2 cellular contexts compared by ENCODE assay signal in the genomic region with DNA sequence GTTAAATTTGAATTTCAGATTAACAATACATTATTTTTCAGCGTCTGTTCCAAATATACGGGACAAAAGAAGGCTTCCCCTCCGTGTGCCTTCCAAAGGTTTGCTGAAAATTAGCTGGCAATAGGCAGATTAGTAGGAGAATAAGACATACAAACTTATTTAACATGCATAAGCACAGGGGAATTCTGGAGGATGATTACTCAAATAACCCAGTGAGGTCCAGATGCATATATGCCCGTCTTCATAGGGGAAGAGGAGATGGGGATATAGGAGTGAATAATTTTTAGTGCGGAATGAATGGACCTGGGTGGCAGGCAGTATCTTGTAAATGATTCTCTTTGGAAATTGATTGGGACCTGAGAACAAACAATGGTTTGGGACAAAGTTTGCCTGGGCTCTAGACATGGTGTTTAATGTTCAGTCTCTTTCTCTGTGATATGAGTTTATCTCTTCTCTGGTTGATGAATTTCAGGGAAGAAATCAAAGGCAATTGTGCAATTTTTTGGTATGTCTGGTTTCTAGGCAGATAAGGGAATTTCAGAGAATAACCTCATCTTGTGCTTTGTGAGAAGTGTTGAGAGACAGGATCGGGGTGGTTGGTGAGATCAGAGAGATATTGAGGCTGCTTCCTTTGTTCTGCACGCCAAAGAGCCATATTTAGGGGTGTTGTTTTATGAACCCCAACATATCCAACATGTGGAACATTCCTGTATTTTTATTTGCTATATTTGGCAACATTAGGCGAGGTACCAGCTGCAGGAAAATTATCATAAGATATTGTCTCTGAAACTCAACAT.
TF ChIP-seq lines count a peak whose summit lies in the region.

No MANE protein-coding gene starts in this region.

TF ChIP-seq in A549, 52 proteins besides CTCF, POLR2A, EP300 and RAD21 (continues in another document):
- TF ChIP-seq, protein P1, sequence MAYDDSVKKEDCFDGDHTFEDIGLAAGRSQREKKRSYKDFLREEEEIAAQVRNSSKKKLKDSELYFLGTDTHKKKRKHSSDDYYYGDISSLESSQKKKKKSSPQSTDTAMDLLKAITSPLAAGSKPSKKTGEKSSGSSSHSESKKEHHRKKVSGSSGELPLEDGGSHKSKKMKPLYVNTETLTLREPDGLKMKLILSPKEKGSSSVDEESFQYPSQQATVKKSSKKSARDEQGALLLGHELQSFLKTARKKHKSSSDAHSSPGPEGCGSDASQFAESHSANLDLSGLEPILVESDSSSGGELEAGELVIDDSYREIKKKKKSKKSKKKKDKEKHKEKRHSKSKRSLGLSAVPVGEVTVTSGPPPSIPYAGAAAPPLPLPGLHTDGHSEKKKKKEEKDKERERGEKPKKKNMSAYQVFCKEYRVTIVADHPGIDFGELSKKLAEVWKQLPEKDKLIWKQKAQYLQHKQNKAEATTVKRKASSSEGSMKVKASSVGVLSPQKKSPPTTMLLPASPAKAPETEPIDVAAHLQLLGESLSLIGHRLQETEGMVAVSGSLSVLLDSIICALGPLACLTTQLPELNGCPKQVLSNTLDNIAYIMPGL (CRISPR knock-in tag; IDR thresholded peaks at IDR 0.05; ENCODE audit: borderline replicate concordance), result no peak
- no peak for TF ChIP-seq FOXS1 (CRISPR knock-in tag; IDR thresholded peaks at IDR 0.05)
- TF ChIP-seq HOXB13 (CRISPR knock-in tag; IDR thresholded peaks at IDR 0.05; ENCODE audit: low read depth), result no peak; the same call in 1 of the 2 replicates
- no peak for TF ChIP-seq KDM5A (IDR thresholded peaks at IDR 0.05)
- TF ChIP-seq FOSL2 (IDR thresholded peaks at IDR 0.05), result peak; percentile 57
- TF ChIP-seq FOSL2 (CRISPR knock-in tag; IDR thresholded peaks at IDR 0.05), result peak; percentile 54
- no peak for TF ChIP-seq RARB (CRISPR knock-in tag; IDR thresholded peaks at IDR 0.05)
- TF ChIP-seq HOXA7 (CRISPR knock-in tag; IDR thresholded peaks at IDR 0.05), result 0 out of 2 replicates have a peak, but pooled peaks have one; percentile 54
- TF ChIP-seq SREBF2 (IDR thresholded peaks at IDR 0.05), result no peak
- no peak for TF ChIP-seq FOSB (CRISPR knock-in tag; IDR thresholded peaks at IDR 0.05)
- no peak for TF ChIP-seq ZC3H11A (IDR thresholded peaks at IDR 0.05)
- no peak for TF ChIP-seq ZSCAN20 (CRISPR knock-in tag; IDR thresholded peaks at IDR 0.05)
- TF ChIP-seq JUNB (IDR thresholded peaks at IDR 0.05), result peak; percentile 89
- no peak for TF ChIP-seq CBX2 (IDR thresholded peaks at IDR 0.05; ENCODE audit: borderline replicate concordance, low read depth)
- TF ChIP-seq, protein P2, sequence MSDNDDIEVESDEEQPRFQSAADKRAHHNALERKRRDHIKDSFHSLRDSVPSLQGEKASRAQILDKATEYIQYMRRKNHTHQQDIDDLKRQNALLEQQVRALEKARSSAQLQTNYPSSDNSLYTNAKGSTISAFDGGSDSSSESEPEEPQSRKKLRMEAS (IDR thresholded peaks at IDR 0.05), result peak; percentile 15; the same call in 1 of the 2 replicates
- TF ChIP-seq RFX5 (IDR thresholded peaks at IDR 0.05), result peak; percentile 56; the same call in 1 of the 2 replicates
- no peak for TF ChIP-seq ZFP36 (IDR thresholded peaks at IDR 0.05; ENCODE audit: borderline replicate concordance, partially characterized antibody)
- TF ChIP-seq EHF (CRISPR knock-in tag; IDR thresholded peaks at IDR 0.05), result no peak
- TF ChIP-seq NPAS2 (CRISPR knock-in tag; IDR thresholded peaks at IDR 0.05; ENCODE audit: borderline replicate concordance), result no peak
- TF ChIP-seq, protein P3, sequence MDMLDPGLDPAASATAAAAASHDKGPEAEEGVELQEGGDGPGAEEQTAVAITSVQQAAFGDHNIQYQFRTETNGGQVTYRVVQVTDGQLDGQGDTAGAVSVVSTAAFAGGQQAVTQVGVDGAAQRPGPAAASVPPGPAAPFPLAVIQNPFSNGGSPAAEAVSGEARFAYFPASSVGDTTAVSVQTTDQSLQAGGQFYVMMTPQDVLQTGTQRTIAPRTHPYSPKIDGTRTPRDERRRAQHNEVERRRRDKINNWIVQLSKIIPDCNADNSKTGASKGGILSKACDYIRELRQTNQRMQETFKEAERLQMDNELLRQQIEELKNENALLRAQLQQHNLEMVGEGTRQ (IDR thresholded peaks at IDR 0.05), result no peak
- TF ChIP-seq, protein P4, sequence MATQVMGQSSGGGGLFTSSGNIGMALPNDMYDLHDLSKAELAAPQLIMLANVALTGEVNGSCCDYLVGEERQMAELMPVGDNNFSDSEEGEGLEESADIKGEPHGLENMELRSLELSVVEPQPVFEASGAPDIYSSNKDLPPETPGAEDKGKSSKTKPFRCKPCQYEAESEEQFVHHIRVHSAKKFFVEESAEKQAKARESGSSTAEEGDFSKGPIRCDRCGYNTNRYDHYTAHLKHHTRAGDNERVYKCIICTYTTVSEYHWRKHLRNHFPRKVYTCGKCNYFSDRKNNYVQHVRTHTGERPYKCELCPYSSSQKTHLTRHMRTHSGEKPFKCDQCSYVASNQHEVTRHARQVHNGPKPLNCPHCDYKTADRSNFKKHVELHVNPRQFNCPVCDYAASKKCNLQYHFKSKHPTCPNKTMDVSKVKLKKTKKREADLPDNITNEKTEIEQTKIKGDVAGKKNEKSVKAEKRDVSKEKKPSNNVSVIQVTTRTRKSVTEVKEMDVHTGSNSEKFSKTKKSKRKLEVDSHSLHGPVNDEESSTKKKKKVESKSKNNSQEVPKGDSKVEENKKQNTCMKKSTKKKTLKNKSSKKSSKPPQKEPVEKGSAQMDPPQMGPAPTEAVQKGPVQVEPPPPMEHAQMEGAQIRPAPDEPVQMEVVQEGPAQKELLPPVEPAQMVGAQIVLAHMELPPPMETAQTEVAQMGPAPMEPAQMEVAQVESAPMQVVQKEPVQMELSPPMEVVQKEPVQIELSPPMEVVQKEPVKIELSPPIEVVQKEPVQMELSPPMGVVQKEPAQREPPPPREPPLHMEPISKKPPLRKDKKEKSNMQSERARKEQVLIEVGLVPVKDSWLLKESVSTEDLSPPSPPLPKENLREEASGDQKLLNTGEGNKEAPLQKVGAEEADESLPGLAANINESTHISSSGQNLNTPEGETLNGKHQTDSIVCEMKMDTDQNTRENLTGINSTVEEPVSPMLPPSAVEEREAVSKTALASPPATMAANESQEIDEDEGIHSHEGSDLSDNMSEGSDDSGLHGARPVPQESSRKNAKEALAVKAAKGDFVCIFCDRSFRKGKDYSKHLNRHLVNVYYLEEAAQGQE (IDR thresholded peaks at IDR 0.05), result no peak
- TF ChIP-seq, protein P5, sequence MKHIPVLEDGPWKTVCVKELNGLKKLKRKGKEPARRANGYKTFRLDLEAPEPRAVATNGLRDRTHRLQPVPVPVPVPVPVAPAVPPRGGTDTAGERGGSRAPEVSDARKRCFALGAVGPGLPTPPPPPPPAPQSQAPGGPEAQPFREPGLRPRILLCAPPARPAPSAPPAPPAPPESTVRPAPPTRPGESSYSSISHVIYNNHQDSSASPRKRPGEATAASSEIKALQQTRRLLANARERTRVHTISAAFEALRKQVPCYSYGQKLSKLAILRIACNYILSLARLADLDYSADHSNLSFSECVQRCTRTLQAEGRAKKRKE (CRISPR knock-in tag; IDR thresholded peaks at IDR 0.05; ENCODE audit: low read depth), result no peak
- peak; percentile 95 to 99 for TF ChIP-seq CEBPB (IDR thresholded peaks at IDR 0.05)
- TF ChIP-seq, protein P6, sequence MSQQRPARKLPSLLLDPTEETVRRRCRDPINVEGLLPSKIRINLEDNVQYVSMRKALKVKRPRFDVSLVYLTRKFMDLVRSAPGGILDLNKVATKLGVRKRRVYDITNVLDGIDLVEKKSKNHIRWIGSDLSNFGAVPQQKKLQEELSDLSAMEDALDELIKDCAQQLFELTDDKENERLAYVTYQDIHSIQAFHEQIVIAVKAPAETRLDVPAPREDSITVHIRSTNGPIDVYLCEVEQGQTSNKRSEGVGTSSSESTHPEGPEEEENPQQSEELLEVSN (IDR thresholded peaks at IDR 0.05; ENCODE audit: borderline replicate concordance, low read depth), result no peak
- peak; percentile 56 for TF ChIP-seq TFCP2L1 (CRISPR knock-in tag; IDR thresholded peaks at IDR 0.05)
- no peak; the same call in 2 of the 3 replicates for TF ChIP-seq NR3C1 (IDR thresholded peaks at IDR 0.05)
- TF ChIP-seq CBX8 (IDR thresholded peaks at IDR 0.05), result no peak

TF ChIP-seq in endothelial cell of umbilical vein, 7 proteins besides CTCF, POLR2A, EP300 and RAD21:
- TF ChIP-seq, protein P2 (IDR thresholded peaks at IDR 0.05; ENCODE audit: insufficient read depth, insufficient read length), result no peak
- TF ChIP-seq JUN (IDR thresholded peaks at IDR 0.05; ENCODE audit: borderline replicate concordance, insufficient read depth, insufficient read length, low read depth), result no peak
